In genomic region chr1:19035356-19036048, GRCh38 we compare ENCODE assay signal across 1 cellular context.
TF ChIP-seq lines count a peak whose summit lies in the region.

No MANE protein-coding gene starts in this region.

TF ChIP-seq in K562, 482 proteins besides CTCF, POLR2A, EP300 and RAD21 (continued from another document):
- no peak for TF ChIP-seq ARID3B (CRISPR knock-in tag; IDR thresholded peaks at IDR 0.05; ENCODE audit: borderline replicate concordance)
